In the genomic region with DNA sequence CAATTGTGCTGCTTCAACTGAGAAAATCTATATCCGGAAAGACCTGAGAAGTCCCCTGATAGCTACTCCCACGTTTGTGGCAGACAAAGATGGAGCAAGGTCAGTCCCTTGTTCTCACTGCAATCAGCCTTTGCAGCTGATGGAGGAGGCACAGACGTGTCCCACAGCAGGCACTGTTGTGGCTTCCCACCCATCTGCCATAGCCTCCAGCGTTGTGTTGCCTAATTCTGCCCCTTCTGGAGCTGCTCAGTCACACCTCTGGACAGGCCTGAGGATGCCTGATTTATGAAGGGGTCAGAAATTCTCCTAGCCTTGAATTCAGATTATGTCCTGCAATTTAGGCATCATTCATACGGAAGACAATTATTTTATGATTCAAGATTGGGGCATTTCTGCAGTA, we compare ENCODE assay signal across 31 cellular contexts.
"Had no signal": no experiment of that assay in that cellular context is flagged by ENCODE, and none has a peak within 500 bp of the region (broad histone marks: within the 10 kb centered on the region; RNA-seq: fewer than 3 reads in every experiment).

No MANE protein-coding gene starts in this region.

- H3K4me1 ChIP-seq: adrenal gland, body of pancreas, colonic mucosa, esophagus squamous epithelium, gastroesophageal sphincter had no signal

- ATAC-seq: activated CD4-positive, CD25-positive, alpha-beta regulatory T cell treated with anti-CD3 and anti-CD28 coated beads, Interleukin-2, amount 50 U/mL, for 24 hours; activated CD8-positive, alpha-beta memory T cell treated with anti-CD3 and anti-CD28 coated beads, Interleukin-2, amount 10 ng/mL, durations not matched to agents 7 days and 5 days; activated CD8-positive, alpha-beta T cell treated with anti-CD3 and anti-CD28 coated beads, Interleukin-2, amount 10 ng/mL, durations not matched to agents 7 days and 5 days; activated naive CD8-positive, alpha-beta T cell treated with anti-CD3 and anti-CD28 coated beads, Interleukin-2, amount 50 U/mL, for 24 hours; body of pancreas; gastroesophageal sphincter; T-helper 17 cell had no signal

- H3K27ac ChIP-seq: adrenal gland, body of pancreas, colonic mucosa, epithelial cell of prostate, esophagus squamous epithelium, gastroesophageal sphincter, WERI-Rb-1 had no signal

- H3K9me3 ChIP-seq: adrenal gland, body of pancreas, colonic mucosa, esophagus squamous epithelium, gastroesophageal sphincter had no signal

- DNase-seq: activated B cell treated with CpG ODN at 0.5 μM for 24 hours; activated CD4-positive, alpha-beta T cell treated with anti-CD3 and anti-CD28 coated beads for 48 hours; activated CD4-positive, alpha-beta T cell treated with anti-CD3 and anti-CD28 coated beads, Interleukin-2, amount 50 U/mL, for 1 hour; activated CD4-positive, alpha-beta T cell treated with anti-CD3 and anti-CD28 coated beads, Interleukin-2, amount 50 U/mL, for 48 hours; activated CD8-positive, alpha-beta memory T cell treated with anti-CD3 and anti-CD28 coated beads, Interleukin-2, amount 10 ng/mL, durations not matched to agents 7 days and 5 days; activated CD8-positive, alpha-beta memory T cell treated with anti-CD3 and anti-CD28 coated beads, Interleukin-2, amount 50 U/mL, for 4 hours; activated CD8-positive, alpha-beta T cell treated with anti-CD3 and anti-CD28 coated beads, Interleukin-2, amount 10 ng/mL, durations not matched to agents 7 days and 5 days; activated effector memory CD4-positive, alpha-beta T cell treated with anti-CD3 and anti-CD28 coated beads, Interleukin-2, amount 50 U/mL, for 16 hours; activated naive CD4-positive, alpha-beta T cell treated with anti-CD3 and anti-CD28 coated beads for 36 hours; activated naive CD8-positive, alpha-beta T cell treated with anti-CD3 and anti-CD28 coated beads for 36 hours; activated naive CD8-positive, alpha-beta T cell treated with anti-CD3 and anti-CD28 coated beads, Interleukin-2, amount 50 U/mL, for 24 hours; activated T-cell treated with anti-CD3 and anti-CD28 coated beads, Interleukin-2, amount 50 U/mL, for 1 hour; activated T-cell treated with anti-CD3 and anti-CD28 coated beads, Interleukin-2, amount 50 U/mL, for 48 hours; adrenal gland; amygdala; aorta; body of pancreas; central memory CD4-positive, alpha-beta T cell; cerebellar nuclear complex; colonic mucosa; effector CD8-positive, alpha-beta T cell; esophagus squamous epithelium; foreskin melanocyte; head of caudate nucleus; T-helper 1 cell; T-helper 17 cell; T1000; WERI-Rb-1 had no signal

- H3K27me3 ChIP-seq: adrenal gland, body of pancreas, colonic mucosa, esophagus squamous epithelium, gastroesophageal sphincter had no signal

- H3K4me3 ChIP-seq: adrenal gland, body of pancreas, colonic mucosa, esophagus squamous epithelium, gastroesophageal sphincter had no signal
